Comparison of ENCODE assay signal across 1 cellular context in the genomic region with DNA sequence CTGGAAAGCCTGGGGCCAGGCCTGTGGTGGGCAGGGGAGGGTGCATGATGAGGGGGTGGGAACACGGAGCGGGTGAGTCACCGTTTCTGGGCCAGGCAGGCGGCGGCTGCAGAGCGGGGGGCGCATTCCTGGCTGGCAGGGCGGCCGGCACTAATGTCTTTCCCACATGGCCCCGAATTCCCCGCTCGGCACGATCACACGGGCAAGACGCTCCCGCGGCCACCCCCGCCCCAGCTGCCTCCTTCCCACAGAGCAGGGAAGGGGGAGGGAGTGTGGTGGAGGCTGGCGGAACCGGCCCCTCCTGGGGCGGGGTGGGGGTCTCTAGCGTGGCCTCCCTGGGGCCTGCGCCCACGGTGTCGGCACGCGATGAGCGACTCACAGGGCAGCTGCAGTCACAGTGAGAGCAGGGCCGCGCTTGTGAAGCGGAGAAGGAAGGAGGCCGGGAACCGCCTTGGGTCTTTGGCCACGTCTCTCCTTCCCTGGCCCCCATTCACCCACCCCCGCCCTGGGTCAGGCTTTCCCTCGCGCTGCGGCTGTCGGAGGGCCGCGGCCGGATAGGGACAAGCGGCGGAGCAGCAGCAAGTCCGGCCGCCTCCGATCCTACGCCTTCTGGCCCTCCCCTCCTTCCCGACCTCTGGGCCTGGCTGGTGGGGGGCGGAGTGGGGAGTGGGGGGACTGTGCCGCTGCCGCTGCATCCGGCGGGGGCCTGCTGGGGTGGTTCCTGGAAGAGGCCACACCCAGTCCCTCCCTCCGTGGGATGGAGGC.
TF ChIP-seq lines count a peak whose summit lies in the region.

No MANE protein-coding gene starts in this region.

TF ChIP-seq in HepG2, 621 proteins besides CTCF, POLR2A, EP300 and RAD21 (continued from another document and continues in another):
- TF ChIP-seq, protein P1, sequence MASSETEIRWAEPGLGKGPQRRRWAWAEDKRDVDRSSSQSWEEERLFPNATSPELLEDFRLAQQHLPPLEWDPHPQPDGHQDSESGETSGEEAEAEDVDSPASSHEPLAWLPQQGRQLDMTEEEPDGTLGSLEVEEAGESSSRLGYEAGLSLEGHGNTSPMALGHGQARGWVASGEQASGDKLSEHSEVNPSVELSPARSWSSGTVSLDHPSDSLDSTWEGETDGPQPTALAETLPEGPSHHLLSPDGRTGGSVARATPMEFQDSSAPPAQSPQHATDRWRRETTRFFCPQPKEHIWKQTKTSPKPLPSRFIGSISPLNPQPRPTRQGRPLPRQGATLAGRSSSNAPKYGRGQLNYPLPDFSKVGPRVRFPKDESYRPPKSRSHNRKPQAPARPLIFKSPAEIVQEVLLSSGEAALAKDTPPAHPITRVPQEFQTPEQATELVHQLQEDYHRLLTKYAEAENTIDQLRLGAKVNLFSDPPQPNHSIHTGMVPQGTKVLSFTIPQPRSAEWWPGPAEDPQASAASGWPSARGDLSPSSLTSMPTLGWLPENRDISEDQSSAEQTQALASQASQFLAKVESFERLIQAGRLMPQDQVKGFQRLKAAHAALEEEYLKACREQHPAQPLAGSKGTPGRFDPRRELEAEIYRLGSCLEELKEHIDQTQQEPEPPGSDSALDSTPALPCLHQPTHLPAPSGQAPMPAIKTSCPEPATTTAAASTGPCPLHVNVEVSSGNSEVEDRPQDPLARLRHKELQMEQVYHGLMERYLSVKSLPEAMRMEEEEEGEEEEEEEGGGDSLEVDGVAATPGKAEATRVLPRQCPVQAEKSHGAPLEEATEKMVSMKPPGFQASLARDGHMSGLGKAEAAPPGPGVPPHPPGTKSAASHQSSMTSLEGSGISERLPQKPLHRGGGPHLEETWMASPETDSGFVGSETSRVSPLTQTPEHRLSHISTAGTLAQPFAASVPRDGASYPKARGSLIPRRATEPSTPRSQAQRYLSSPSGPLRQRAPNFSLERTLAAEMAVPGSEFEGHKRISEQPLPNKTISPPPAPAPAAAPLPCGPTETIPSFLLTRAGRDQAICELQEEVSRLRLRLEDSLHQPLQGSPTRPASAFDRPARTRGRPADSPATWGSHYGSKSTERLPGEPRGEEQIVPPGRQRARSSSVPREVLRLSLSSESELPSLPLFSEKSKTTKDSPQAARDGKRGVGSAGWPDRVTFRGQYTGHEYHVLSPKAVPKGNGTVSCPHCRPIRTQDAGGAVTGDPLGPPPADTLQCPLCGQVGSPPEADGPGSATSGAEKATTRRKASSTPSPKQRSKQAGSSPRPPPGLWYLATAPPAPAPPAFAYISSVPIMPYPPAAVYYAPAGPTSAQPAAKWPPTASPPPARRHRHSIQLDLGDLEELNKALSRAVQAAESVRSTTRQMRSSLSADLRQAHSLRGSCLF (CRISPR knock-in tag; IDR thresholded peaks at IDR 0.05; ENCODE audit: borderline replicate concordance): no peak
- TF ChIP-seq, protein P2, sequence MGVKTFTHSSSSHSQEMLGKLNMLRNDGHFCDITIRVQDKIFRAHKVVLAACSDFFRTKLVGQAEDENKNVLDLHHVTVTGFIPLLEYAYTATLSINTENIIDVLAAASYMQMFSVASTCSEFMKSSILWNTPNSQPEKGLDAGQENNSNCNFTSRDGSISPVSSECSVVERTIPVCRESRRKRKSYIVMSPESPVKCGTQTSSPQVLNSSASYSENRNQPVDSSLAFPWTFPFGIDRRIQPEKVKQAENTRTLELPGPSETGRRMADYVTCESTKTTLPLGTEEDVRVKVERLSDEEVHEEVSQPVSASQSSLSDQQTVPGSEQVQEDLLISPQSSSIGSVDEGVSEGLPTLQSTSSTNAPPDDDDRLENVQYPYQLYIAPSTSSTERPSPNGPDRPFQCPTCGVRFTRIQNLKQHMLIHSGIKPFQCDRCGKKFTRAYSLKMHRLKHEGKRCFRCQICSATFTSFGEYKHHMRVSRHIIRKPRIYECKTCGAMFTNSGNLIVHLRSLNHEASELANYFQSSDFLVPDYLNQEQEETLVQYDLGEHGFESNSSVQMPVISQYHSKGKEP (CRISPR knock-in tag; IDR thresholded peaks at IDR 0.05): 0 out of 2 replicates have a peak, but pooled peaks have one; percentile 31
- TF ChIP-seq ZC3H4 (CRISPR knock-in tag; IDR thresholded peaks at IDR 0.05; ENCODE audit: borderline replicate concordance) (no peak; the same call in 1 of the 2 replicates), GZF1 (CRISPR knock-in tag; IDR thresholded peaks at IDR 0.05) (no peak), ZSCAN20 (CRISPR knock-in tag; IDR thresholded peaks at IDR 0.05; ENCODE audit: borderline replicate concordance) (no peak), RXRB (CRISPR knock-in tag; IDR thresholded peaks at IDR 0.05; ENCODE audit: borderline replicate concordance) (0 out of 2 replicates have a peak, but pooled peaks have one; percentile 17), PHF21A (CRISPR knock-in tag; IDR thresholded peaks at IDR 0.05) (0 out of 2 replicates have a peak, but pooled peaks have one; percentile 5), TRIM24 (CRISPR knock-in tag; IDR thresholded peaks at IDR 0.05) (no peak), NFE2L1 (CRISPR knock-in tag; IDR thresholded peaks at IDR 0.05; ENCODE audit: borderline replicate concordance) (no peak), NCOA2 (CRISPR knock-in tag; IDR thresholded peaks at IDR 0.05) (peak; percentile 22; the same call in 1 of the 2 replicates), ZNF33A (CRISPR knock-in tag; IDR thresholded peaks at IDR 0.05; ENCODE audit: borderline replicate concordance) (no peak), PHF8 (CRISPR knock-in tag; IDR thresholded peaks at IDR 0.05) (peak; percentile 67), SETDB1 (CRISPR knock-in tag; IDR thresholded peaks at IDR 0.05; ENCODE audit: borderline replicate concordance) (no peak), MEIS1 (CRISPR knock-in tag; IDR thresholded peaks at IDR 0.05; ENCODE audit: borderline replicate concordance) (peak; percentile 72), KDM2A (CRISPR knock-in tag; IDR thresholded peaks at IDR 0.05; ENCODE audit: borderline replicate concordance, low read depth) (peak; percentile 71; the same call in 1 of the 2 replicates), REXO4 (CRISPR knock-in tag; IDR thresholded peaks at IDR 0.05; ENCODE audit: borderline replicate concordance) (no peak), ZEB1 (IDR thresholded peaks at IDR 0.05; ENCODE audit: insufficient replicate concordance, low read depth) (peak; percentile 9), TCF7 (IDR thresholded peaks at IDR 0.05; ENCODE audit: low read depth) (no peak), ZNF33B (CRISPR knock-in tag; IDR thresholded peaks at IDR 0.05) (peak; percentile 48; the same call in 1 of the 2 replicates), ZBTB20 (CRISPR knock-in tag; IDR thresholded peaks at IDR 0.05; ENCODE audit: borderline replicate concordance, low read depth) (peak; percentile 59; the same call in 1 of the 2 replicates), FOXM1 (CRISPR knock-in tag; IDR thresholded peaks at IDR 0.05) (no peak), ZFY (CRISPR knock-in tag; IDR thresholded peaks at IDR 0.05) (peak; percentile 72), ZNF674 (CRISPR knock-in tag; IDR thresholded peaks at IDR 0.05; ENCODE audit: low read depth) (no peak), HES4 (CRISPR knock-in tag; IDR thresholded peaks at IDR 0.05; ENCODE audit: borderline replicate concordance) (no peak; the same call in 1 of the 2 replicates)
- TF ChIP-seq, protein P3, sequence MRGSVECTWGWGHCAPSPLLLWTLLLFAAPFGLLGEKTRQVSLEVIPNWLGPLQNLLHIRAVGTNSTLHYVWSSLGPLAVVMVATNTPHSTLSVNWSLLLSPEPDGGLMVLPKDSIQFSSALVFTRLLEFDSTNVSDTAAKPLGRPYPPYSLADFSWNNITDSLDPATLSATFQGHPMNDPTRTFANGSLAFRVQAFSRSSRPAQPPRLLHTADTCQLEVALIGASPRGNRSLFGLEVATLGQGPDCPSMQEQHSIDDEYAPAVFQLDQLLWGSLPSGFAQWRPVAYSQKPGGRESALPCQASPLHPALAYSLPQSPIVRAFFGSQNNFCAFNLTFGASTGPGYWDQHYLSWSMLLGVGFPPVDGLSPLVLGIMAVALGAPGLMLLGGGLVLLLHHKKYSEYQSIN (CRISPR knock-in tag; IDR thresholded peaks at IDR 0.05; ENCODE audit: borderline replicate concordance): no peak
- TF ChIP-seq, protein P4, sequence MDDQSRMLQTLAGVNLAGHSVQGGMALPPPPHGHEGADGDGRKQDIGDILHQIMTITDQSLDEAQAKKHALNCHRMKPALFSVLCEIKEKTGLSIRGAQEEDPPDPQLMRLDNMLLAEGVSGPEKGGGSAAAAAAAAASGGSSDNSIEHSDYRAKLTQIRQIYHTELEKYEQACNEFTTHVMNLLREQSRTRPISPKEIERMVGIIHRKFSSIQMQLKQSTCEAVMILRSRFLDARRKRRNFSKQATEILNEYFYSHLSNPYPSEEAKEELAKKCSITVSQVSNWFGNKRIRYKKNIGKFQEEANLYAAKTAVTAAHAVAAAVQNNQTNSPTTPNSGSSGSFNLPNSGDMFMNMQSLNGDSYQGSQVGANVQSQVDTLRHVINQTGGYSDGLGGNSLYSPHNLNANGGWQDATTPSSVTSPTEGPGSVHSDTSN (CRISPR knock-in tag; IDR thresholded peaks at IDR 0.05; ENCODE audit: borderline replicate concordance): no peak
- TF ChIP-seq, protein P5, sequence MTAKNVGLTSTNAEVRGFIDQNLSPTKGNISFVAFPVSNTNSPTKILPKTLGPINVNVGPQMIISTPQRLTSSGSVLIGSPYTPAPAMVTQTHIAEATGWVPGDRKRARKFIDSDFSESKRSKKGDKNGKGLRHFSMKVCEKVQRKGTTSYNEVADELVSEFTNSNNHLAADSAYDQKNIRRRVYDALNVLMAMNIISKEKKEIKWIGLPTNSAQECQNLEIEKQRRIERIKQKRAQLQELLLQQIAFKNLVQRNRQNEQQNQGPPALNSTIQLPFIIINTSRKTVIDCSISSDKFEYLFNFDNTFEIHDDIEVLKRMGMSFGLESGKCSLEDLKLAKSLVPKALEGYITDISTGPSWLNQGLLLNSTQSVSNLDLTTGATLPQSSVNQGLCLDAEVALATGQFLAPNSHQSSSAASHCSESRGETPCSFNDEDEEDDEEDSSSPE (CRISPR knock-in tag; IDR thresholded peaks at IDR 0.05): no peak
- TF ChIP-seq, protein P6, sequence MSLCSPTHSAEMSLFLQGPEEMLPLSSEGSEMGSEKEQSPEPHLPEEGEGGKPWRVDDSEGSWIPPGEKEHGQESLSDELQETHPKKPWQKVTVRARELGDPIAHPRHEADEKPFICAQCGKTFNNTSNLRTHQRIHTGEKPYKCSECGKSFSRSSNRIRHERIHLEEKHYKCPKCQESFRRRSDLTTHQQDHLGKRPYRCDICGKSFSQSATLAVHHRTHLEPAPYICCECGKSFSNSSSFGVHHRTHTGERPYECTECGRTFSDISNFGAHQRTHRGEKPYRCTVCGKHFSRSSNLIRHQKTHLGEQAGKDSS (CRISPR knock-in tag; IDR thresholded peaks at IDR 0.05; ENCODE audit: borderline replicate concordance, low read depth): no peak
- TF ChIP-seq, protein P7, sequence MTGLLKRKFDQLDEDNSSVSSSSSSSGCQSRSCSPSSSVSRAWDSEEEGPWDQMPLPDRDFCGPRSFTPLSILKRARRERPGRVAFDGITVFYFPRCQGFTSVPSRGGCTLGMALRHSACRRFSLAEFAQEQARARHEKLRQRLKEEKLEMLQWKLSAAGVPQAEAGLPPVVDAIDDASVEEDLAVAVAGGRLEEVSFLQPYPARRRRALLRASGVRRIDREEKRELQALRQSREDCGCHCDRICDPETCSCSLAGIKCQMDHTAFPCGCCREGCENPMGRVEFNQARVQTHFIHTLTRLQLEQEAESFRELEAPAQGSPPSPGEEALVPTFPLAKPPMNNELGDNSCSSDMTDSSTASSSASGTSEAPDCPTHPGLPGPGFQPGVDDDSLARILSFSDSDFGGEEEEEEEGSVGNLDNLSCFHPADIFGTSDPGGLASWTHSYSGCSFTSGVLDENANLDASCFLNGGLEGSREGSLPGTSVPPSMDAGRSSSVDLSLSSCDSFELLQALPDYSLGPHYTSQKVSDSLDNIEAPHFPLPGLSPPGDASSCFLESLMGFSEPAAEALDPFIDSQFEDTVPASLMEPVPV (CRISPR knock-in tag; IDR thresholded peaks at IDR 0.05): no peak; the same call in 1 of the 2 replicates
- TF ChIP-seq, protein P8, sequence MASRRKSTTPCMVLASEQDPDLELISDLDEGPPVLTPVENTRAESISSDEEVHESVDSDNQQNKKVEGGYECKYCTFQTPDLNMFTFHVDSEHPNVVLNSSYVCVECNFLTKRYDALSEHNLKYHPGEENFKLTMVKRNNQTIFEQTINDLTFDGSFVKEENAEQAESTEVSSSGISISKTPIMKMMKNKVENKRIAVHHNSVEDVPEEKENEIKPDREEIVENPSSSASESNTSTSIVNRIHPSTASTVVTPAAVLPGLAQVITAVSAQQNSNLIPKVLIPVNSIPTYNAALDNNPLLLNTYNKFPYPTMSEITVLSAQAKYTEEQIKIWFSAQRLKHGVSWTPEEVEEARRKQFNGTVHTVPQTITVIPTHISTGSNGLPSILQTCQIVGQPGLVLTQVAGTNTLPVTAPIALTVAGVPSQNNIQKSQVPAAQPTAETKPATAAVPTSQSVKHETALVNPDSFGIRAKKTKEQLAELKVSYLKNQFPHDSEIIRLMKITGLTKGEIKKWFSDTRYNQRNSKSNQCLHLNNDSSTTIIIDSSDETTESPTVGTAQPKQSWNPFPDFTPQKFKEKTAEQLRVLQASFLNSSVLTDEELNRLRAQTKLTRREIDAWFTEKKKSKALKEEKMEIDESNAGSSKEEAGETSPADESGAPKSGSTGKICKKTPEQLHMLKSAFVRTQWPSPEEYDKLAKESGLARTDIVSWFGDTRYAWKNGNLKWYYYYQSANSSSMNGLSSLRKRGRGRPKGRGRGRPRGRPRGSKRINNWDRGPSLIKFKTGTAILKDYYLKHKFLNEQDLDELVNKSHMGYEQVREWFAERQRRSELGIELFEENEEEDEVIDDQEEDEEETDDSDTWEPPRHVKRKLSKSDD (CRISPR knock-in tag; IDR thresholded peaks at IDR 0.05; ENCODE audit: low read depth): 0 out of 2 replicates have a peak, but pooled peaks have one; percentile 32
- TF ChIP-seq, protein P9, sequence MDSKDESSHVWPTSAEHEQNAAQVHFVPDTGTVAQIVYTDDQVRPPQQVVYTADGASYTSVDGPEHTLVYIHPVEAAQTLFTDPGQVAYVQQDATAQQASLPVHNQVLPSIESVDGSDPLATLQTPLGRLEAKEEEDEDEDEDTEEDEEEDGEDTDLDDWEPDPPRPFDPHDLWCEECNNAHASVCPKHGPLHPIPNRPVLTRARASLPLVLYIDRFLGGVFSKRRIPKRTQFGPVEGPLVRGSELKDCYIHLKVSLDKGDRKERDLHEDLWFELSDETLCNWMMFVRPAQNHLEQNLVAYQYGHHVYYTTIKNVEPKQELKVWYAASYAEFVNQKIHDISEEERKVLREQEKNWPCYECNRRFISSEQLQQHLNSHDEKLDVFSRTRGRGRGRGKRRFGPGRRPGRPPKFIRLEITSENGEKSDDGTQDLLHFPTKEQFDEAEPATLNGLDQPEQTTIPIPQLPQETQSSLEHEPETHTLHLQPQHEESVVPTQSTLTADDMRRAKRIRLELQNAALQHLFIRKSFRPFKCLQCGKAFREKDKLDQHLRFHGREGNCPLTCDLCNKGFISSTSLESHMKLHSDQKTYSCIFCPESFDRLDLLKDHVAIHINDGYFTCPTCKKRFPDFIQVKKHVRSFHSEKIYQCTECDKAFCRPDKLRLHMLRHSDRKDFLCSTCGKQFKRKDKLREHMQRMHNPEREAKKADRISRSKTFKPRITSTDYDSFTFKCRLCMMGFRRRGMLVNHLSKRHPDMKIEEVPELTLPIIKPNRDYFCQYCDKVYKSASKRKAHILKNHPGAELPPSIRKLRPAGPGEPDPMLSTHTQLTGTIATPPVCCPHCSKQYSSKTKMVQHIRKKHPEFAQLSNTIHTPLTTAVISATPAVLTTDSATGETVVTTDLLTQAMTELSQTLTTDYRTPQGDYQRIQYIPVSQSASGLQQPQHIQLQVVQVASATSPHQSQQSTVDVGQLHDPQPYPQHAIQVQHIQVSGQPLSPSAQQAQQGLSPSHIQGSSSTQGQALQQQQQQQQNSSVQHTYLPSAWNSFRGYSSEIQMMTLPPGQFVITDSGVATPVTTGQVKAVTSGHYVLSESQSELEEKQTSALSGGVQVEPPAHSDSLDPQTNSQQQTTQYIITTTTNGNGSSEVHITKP (CRISPR knock-in tag; IDR thresholded peaks at IDR 0.05; ENCODE audit: low read depth): no peak
